9 cellular contexts compared by ENCODE assay signal in genomic region chr6:167113935-167114910, GRCh38. TPM values are rescaled to one million over a fixed set of nuclear protein-coding genes. Genes with fewer than 3 reads are reported as not detected.
A peak's percentile ranks its signal among the peaks of the same experiment; 100 is the strongest.
DNase-seq lines count a peak whose midpoint lies in the region; ATAC-seq and TF ChIP-seq lines count a peak whose summit lies in the region.
"Had no signal": no experiment of that assay in that cellular context is flagged by ENCODE, and none has a peak within 500 bp of the region (broad histone marks: within the 10 kb centered on the region; RNA-seq: fewer than 3 reads in every experiment).

No MANE protein-coding gene starts in this region.

- H3K36me3 ChIP-seq in esophagus muscularis mucosa = no peaks in the 10 kb centered on the region

- intact Hi-C loops in esophagus muscularis mucosa (cut with DNase I) = no loop called here

- no peak overlapping the region for H3K27ac ChIP-seq in coronary artery
- H3K27ac ChIP-seq in esophagus muscularis mucosa (replicated peaks in 1 of 4) = no peak overlapping the region

- H3K4me1 ChIP-seq in esophagus muscularis mucosa = peaks cover 0 to 28% (median 14%) of the 10 kb centered on the region in 4 donors

- DNase-seq in T-helper 17 cell (peak; percentile 68 to 84 (median 80)), coronary artery (ENCODE audit: low spot score) (no peak), ureter (ENCODE audit: low spot score) (no peak), esophagus muscularis mucosa (ENCODE audit: extremely low spot score) (no peak), NCI-H510A (lab: John Stamatoyannopoulos, UW) (no peak)
- DNase-seq in stimulated activated CD4-positive, alpha-beta T cell treated with anti-CD3 and anti-CD28 coated beads, Interleukin-12 subunit alpha, Interleukin-12 subunit beta, amount 100 ng/mL, for 48 hours (ENCODE audit: low read depth in 2 of 3, low spot score in 1 of 3) = peak; percentile 19 to 58 (median 38)

- ATAC-seq in GM18907 (IDR thresholded peaks at IDR 0.05; ENCODE audit: unreplicated experiment) (peak; percentile 85), HG02678 (IDR thresholded peaks at IDR 0.05; ENCODE audit: unreplicated experiment) (peak; percentile 84), T-helper 17 cell (peak; percentile 82)

- no peak overlapping the region for H3K4me3 ChIP-seq in coronary artery
- no peak overlapping the region for H3K4me3 ChIP-seq in esophagus muscularis mucosa

- H3K27ac Mint-ChIP-seq in T-helper 17 cell = peak overlapping the region; percentile 100

- peak overlapping the region; percentile 100 for H3K4me3 Mint-ChIP-seq in T-helper 17 cell

- no peaks in the 10 kb centered on the region for H3K27me3 ChIP-seq in esophagus muscularis mucosa

- H3K36me3 Mint-ChIP-seq in T-helper 17 cell (ENCODE audit: low read depth) = peaks cover 34% of the 10 kb centered on the region

- TF ChIP-seq CTCF in coronary artery (IDR thresholded peaks at IDR 0.05) = no peak
- TF ChIP-seq CTCF in esophagus muscularis mucosa (IDR thresholded peaks at IDR 0.05) = no peak

- no peak for TF ChIP-seq POLR2A in esophagus muscularis mucosa (IDR thresholded peaks at IDR 0.05; ENCODE audit: low read depth)

- 81% methylated on average over 23 of the region's 25 CpGs for WGBS in esophagus muscularis mucosa

- H3K9me3 ChIP-seq in T-helper 17 cell (ENCODE audit: control insufficient read depth, low read length, poor library complexity, severe bottlenecking) (no peaks in the 10 kb centered on the region), esophagus muscularis mucosa (no peaks in the 10 kb centered on the region)

- H3K27me3 Mint-ChIP-seq in T-helper 17 cell = no peaks in the 10 kb centered on the region

- peaks cover 86% of the 10 kb centered on the region for H3K4me1 Mint-ChIP-seq in T-helper 17 cell

- TF ChIP-seq EP300 in esophagus muscularis mucosa (IDR thresholded peaks at IDR 0.05) = no peak

RNA-seq across cellular contexts. Expression of gene CCR6, which starts 8.7 kb away (rescaled TPM):
- total RNA-seq in T-helper 17 cell (10 to 100 TPM; 57.4 to 60.5 TPM), ureter (not detected), esophagus muscularis mucosa (not detected)
- total RNA-seq: dermis microvascular lymphatic vessel endothelial cell had no signal

RNA-seq across cellular contexts. Expression of gene GPR31, which starts 43.6 kb away (rescaled TPM):
- not detected for total RNA-seq in T-helper 17 cell
- not detected for total RNA-seq in ureter
- not detected for total RNA-seq in esophagus muscularis mucosa
- total RNA-seq: dermis microvascular lymphatic vessel endothelial cell had no signal

Comparison
In these comparisons a context has a peak if more than half of its experiments do, and no peak if none do; other contexts are left out.
1. DNase-seq: peak in T-helper 17 cell (3 of 3) and stimulated activated CD4-positive, alpha-beta T cell treated with anti-CD3 and anti-CD28 coated beads, Interleukin-12 subunit alpha, Interleukin-12 subunit beta, amount 100 ng/mL, for 48 hours (3 of 3); none in coronary artery (single experiment), ureter (single experiment), esophagus muscularis mucosa (single experiment) and NCI-H510A (single experiment).
2. RNA of gene CCR6, which starts 8.7 kb away (total RNA-seq): 57.4 to 60.5 TPM in T-helper 17 cell; not detected in ureter (single experiment) and not detected in esophagus muscularis mucosa; every median in the first group is over 10 times any median in the second.
3. Peak in every context shown above with its lines, with median percentiles within 50 percentile points of each other: ATAC-seq.